ENCODE assay signal across 8 cellular contexts in genomic region chr4:72302981-72303704, GRCh38.
DNase-seq lines count a peak whose midpoint lies in the region; ATAC-seq, FAIRE-seq and TF ChIP-seq lines count a peak whose summit lies in the region.

No MANE protein-coding gene starts in this region.

- peaks cover 4% of the 10 kb centered on the region for H3K4me1 Mint-ChIP-seq in type B pancreatic cell (ENCODE audit: unreplicated experiment)

- peak; percentile 86 for FAIRE-seq in H1 (lab: Jason Lieb, UNC)

- no peak overlapping the region for H2AK5ac ChIP-seq in H1 (ENCODE audit: low read depth, low read length)

- H2BK12ac ChIP-seq in H1 (ENCODE audit: low read depth, low read length) = no peak overlapping the region

- H2AFZ ChIP-seq in HCT116 (ENCODE audit: low read depth, low read length, poor library complexity, severe bottlenecking) = no peak overlapping the region
- H2AFZ ChIP-seq in H1 (ENCODE audit: low read length) = peak overlapping the region; percentile 91; the same call in 1 of the 2 replicates

- no peaks in the 10 kb centered on the region for H3K9me3 ChIP-seq in HCT116 (ENCODE audit: control insufficient read depth in 1 of 2, insufficient read depth in 1 of 2, low read depth in 1 of 2, low read length in 2 of 2)
- peaks cover 0 to 3% of the 10 kb centered on the region in 2 experiments; a peak in 1 of 4 replicates for H3K9me3 ChIP-seq in H1 (ENCODE audit: insufficient read depth in 2 of 2, low read depth in 1 of 2, low read length in 1 of 2)

- H3K9me2 ChIP-seq in HCT116 (ENCODE audit: insufficient read depth) = no peaks in the 10 kb centered on the region

- H3K9ac ChIP-seq in HCT116 (ENCODE audit: low read length) = no peak overlapping the region
- H3K9ac ChIP-seq in H1 (replicated peaks in 1 of 4; ENCODE audit: extremely low read depth in 1 of 4, low read depth in 3 of 4, low read length in 3 of 4) = no peak overlapping the region

- peak; percentile 24 for DNase-seq in activated gamma-delta T cell treated with Interleukin-2 at 50 U/mL for 16 hours
- DNase-seq in activated gamma-delta T cell (lab: John Stamatoyannopoulos, UW) = no peak
- peak; percentile 6 for DNase-seq in HCT116 (ENCODE audit: low read depth, low spot score)
- DNase-seq in M059J (ENCODE audit: low read depth) = peak; percentile 26
- peak in 1 of 2 experiments; percentile 68 for DNase-seq in H1 (ENCODE audit: low read depth in 1 of 2, low spot score in 2 of 2)
- peak; percentile 29 for DNase-seq in mucosa of gallbladder (ENCODE audit: low spot score)
- no peak for DNase-seq in type B pancreatic cell (ENCODE audit: extremely low spot score, unreplicated experiment)

- peak; percentile 38; the same call in 1 of the 2 replicates for TF ChIP-seq RAD21 in HCT116 (IDR thresholded peaks at IDR 0.05; ENCODE audit: low read depth)
- peak; percentile 78 to 81 for TF ChIP-seq RAD21 in H1 (IDR thresholded peaks at IDR 0.05 in 1 of 2, conservative IDR thresholded peaks at IDR 0.05 in 1 of 2; ENCODE audit: low read depth in 2 of 2, low read length in 2 of 2)

- no peaks in the 10 kb centered on the region for H3K27me3 ChIP-seq in HCT116 (ENCODE audit: insufficient read depth, low read length)
- H3K27me3 ChIP-seq in H1 (replicated peaks in 1 of 4; ENCODE audit: control insufficient read depth in 3 of 4, extremely low read depth in 1 of 4, insufficient read depth in 3 of 4, low read length in 3 of 4) = peaks cover 0 to 2% (median 0%) of the 10 kb centered on the region in 4 experiments; a peak in 1 of 7 replicates

- H3K56ac ChIP-seq in H1 (replicated peaks; ENCODE audit: insufficient read length, low read depth, low read length) = no peak overlapping the region

- no peak overlapping the region for H3K4me3 ChIP-seq in HCT116 (replicated peaks in 1 of 2; ENCODE audit: low read depth in 1 of 2, low read length in 2 of 2)
- H3K4me3 ChIP-seq in H1 (ENCODE audit: extremely low read depth in 1 of 4, insufficient read depth in 2 of 4, low read depth in 3 of 4, low read length in 4 of 4) = no peak overlapping the region

- H3K79me2 ChIP-seq in HCT116 (ENCODE audit: insufficient read depth, low read length) (no peaks in the 10 kb centered on the region), H1 (ENCODE audit: control insufficient read depth in 1 of 2, insufficient read depth in 2 of 2, low read length in 2 of 2) (no peaks in the 10 kb centered on the region)

- no peak overlapping the region for H3K4ac ChIP-seq in H1 (replicated peaks; ENCODE audit: insufficient read length, low read depth, low read length)

- no peak overlapping the region for H2BK120ac ChIP-seq in H1 (replicated peaks; ENCODE audit: low read depth, low read length)

- no peak overlapping the region for H4K5ac ChIP-seq in H1 (ENCODE audit: insufficient read length, low read depth, low read length)

- no TSS peak for BruUV-seq in HCT116 (replicated peaks; lab: Mats Ljungman, UMichigan)

- H2BK15ac ChIP-seq in H1 (ENCODE audit: low read length) = no peak overlapping the region

- no peaks in the 10 kb centered on the region for H3K23me2 ChIP-seq in H1 (ENCODE audit: low read depth, low read length)

- no peak overlapping the region for H2BK5ac ChIP-seq in H1 (ENCODE audit: low read depth, low read length)

- H2BK20ac ChIP-seq in H1 (ENCODE audit: low read length) = no peak overlapping the region

- no peaks in the 10 kb centered on the region for H3K36me3 Mint-ChIP-seq in type B pancreatic cell

- H3K4me3 Mint-ChIP-seq in type B pancreatic cell = no peak overlapping the region

- TF ChIP-seq CTCF in HCT116 (IDR thresholded peaks at IDR 0.05 in 2 of 3, conservative IDR thresholded peaks at IDR 0.05 in 1 of 3; ENCODE audit: borderline replicate concordance in 1 of 3, insufficient read depth in 1 of 3, low read depth in 2 of 3, low read length in 2 of 3) (peak; percentile 12 to 69 (median 51); a peak in 5 of 6 replicates), H1 (IDR thresholded peaks at IDR 0.05; ENCODE audit: control extremely low read depth in 1 of 3, insufficient read depth in 1 of 3, low read depth in 1 of 3, low read length in 3 of 3) (peak; percentile 31 to 74 (median 73)), type B pancreatic cell (conservative IDR thresholded peaks at IDR 0.05) (peak; percentile 82)

- no peaks in the 10 kb centered on the region for H3K9me3 Mint-ChIP-seq in type B pancreatic cell

- H3K36me3 ChIP-seq in HCT116 (ENCODE audit: control insufficient read depth in 1 of 2, insufficient read depth in 2 of 2, low read length in 2 of 2) = no peaks in the 10 kb centered on the region
- H3K36me3 ChIP-seq in H1 (ENCODE audit: control insufficient read depth in 2 of 4, insufficient read depth in 4 of 4, low read length in 3 of 4) = no peaks in the 10 kb centered on the region

- TF ChIP-seq POLR2A in HCT116 (IDR thresholded peaks at IDR 0.05; ENCODE audit: borderline replicate concordance, extremely low read depth, insufficient read depth, insufficient read length) (no peak), H1 (IDR thresholded peaks at IDR 0.05; ENCODE audit: control extremely low read depth in 1 of 2, low read depth in 2 of 2, low read length in 2 of 2) (no peak)

- H3K4me1 ChIP-seq in HCT116 (ENCODE audit: control insufficient read depth in 1 of 2, insufficient read depth in 2 of 2, low read length in 2 of 2) (no peaks in the 10 kb centered on the region), H1 (replicated peaks in 1 of 4; ENCODE audit: control insufficient read depth in 3 of 4, insufficient read depth in 4 of 4, low read length in 3 of 4) (no peaks in the 10 kb centered on the region)

- ATAC-seq in HCT116 = peak; percentile 75
- peak; percentile 60 to 64 for ATAC-seq in activated CD4-positive, CD25-positive, alpha-beta regulatory T cell treated with anti-CD3 and anti-CD28 coated beads, Interleukin-2, amount 50 U/mL, for 24 hours

- no peak overlapping the region for H3K18ac ChIP-seq in H1 (ENCODE audit: extremely low read depth, low read length)

- H3K4me2 ChIP-seq in HCT116 (ENCODE audit: low read length) = no peak overlapping the region
- H3K4me2 ChIP-seq in H1 (ENCODE audit: insufficient read depth in 1 of 2, low read depth in 2 of 2, low read length in 2 of 2) = no peak overlapping the region

- no peak overlapping the region for H3K27ac Mint-ChIP-seq in type B pancreatic cell

- POLR2A ChIA-PET in HCT116 (lab: Charles Lee) (no interaction called here), H1 (lab: Charles Lee; ENCODE audit: partially characterized antibody) (no interaction called here)

- 66% methylated on average over 4 of the region's 4 CpGs; no CpG with 5 or more reads in 1 of the 2 experiments for WGBS in H1 (ENCODE audit: extremely low coverage in 1 of 2, insufficient coverage in 1 of 2, insufficient read length in 1 of 2, insufficient replicate concordance in 2 of 2, low coverage in 1 of 2, low lambda C conversion rate in 2 of 2, missing lambda C conversion rate in 1 of 2), 2 experiments

- no peak overlapping the region for H4K8ac ChIP-seq in H1 (ENCODE audit: extremely low read depth, insufficient read depth, low read length)

- H3K27ac ChIP-seq in HCT116 (ENCODE audit: low read depth, low read length) (no peak overlapping the region), H1 (ENCODE audit: low read depth, low read length) (no peak overlapping the region)

- no peak overlapping the region for H3K23ac ChIP-seq in H1 (ENCODE audit: insufficient read length)

- H4K91ac ChIP-seq in H1 (replicated peaks; ENCODE audit: insufficient read length, low read length) = no peak overlapping the region

- RAD21 ChIA-PET in HCT116 (lab: Charles Lee; ENCODE audit: low non-redundant PET in 1 of 2, low total read pairs in 2 of 2, uncharacterized antibody in 2 of 2, unreplicated experiment in 2 of 2) = no interaction called here

- no peaks in the 10 kb centered on the region for H3K79me1 ChIP-seq in H1 (ENCODE audit: low read depth, low read length)

- no peak for TF ChIP-seq EP300 in H1 (IDR thresholded peaks at IDR 0.05; ENCODE audit: borderline replicate concordance in 1 of 2, low read depth in 2 of 2, low read length in 2 of 2)

- H3K14ac ChIP-seq in H1 (ENCODE audit: insufficient read length) = no peak overlapping the region

- H3K27me3 Mint-ChIP-seq in type B pancreatic cell = no peaks in the 10 kb centered on the region

- H4K20me1 ChIP-seq in HCT116 (ENCODE audit: insufficient read depth) = no peaks in the 10 kb centered on the region
- no peaks in the 10 kb centered on the region for H4K20me1 ChIP-seq in H1 (replicated peaks in 1 of 2; ENCODE audit: control insufficient read depth in 1 of 2, insufficient read depth in 2 of 2, low read length in 2 of 2)

- CTCF ChIA-PET in HCT116 (lab: Charles Lee) (interaction anchor here (1.4 to 2.2 kb wide), 2 partner anchors 22 to 1702 kb away, joined by 3 to 6 read pairs; no protein-coding TSS in a partner anchor), H1 (lab: Charles Lee; ENCODE audit: partially characterized antibody) (interaction anchor here (0.7 to 2.4 kb wide), 20 partner anchors 7 to 577 kb away, joined by 3 to 10 read pairs (median 4); no protein-coding TSS in a partner anchor)

- intact Hi-C loops in HCT116 (cut with micrococcal nuclease) = loop anchor here (2.0 kb wide), 1 partner anchor 1702 kb away; no protein-coding TSS in a partner anchor

TF ChIP-seq in HCT116, 20 proteins besides CTCF, POLR2A, EP300 and RAD21:
- TF ChIP-seq POLR2AphosphoS5 (IDR thresholded peaks at IDR 0.05; ENCODE audit: low read depth, low read length) (no peak), EGR1 (IDR thresholded peaks at IDR 0.05; ENCODE audit: low read depth) (no peak), CEBPB (IDR thresholded peaks at IDR 0.05; ENCODE audit: low read depth) (no peak), EZH2phosphoT487 (IDR thresholded peaks at IDR 0.05; ENCODE audit: borderline replicate concordance) (no peak)
- TF ChIP-seq, protein P1, sequence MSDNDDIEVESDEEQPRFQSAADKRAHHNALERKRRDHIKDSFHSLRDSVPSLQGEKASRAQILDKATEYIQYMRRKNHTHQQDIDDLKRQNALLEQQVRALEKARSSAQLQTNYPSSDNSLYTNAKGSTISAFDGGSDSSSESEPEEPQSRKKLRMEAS (IDR thresholded peaks at IDR 0.05) = no peak

TF ChIP-seq in H1, 55 proteins besides CTCF, POLR2A, EP300 and RAD21:
- no peak for TF ChIP-seq CEBPB (IDR thresholded peaks at IDR 0.05; ENCODE audit: low read depth, low read length)
- no peak for TF ChIP-seq TCF12 (IDR thresholded peaks at IDR 0.05; ENCODE audit: low read depth, low read length)
- TF ChIP-seq TAF7 (optimal IDR thresholded peaks at IDR 0.05; ENCODE audit: borderline replicate concordance, low read depth, low read length) = peak; percentile 33

Comparison
In these comparisons a context has a peak if more than half of its experiments do, and no peak if none do; other contexts are left out.
1. DNase-seq: peak in activated gamma-delta T cell treated with Interleukin-2 at 50 U/mL for 16 hours (single experiment), HCT116 (single experiment), M059J (single experiment) and mucosa of gallbladder (single experiment); none in activated gamma-delta T cell (single experiment) and type B pancreatic cell (single experiment).
2. Peak in every context shown above with its lines, with median percentiles within 50 percentile points of each other: CTCF ChIP-seq.